26 cellular contexts compared by ENCODE assay signal in the genomic region with DNA sequence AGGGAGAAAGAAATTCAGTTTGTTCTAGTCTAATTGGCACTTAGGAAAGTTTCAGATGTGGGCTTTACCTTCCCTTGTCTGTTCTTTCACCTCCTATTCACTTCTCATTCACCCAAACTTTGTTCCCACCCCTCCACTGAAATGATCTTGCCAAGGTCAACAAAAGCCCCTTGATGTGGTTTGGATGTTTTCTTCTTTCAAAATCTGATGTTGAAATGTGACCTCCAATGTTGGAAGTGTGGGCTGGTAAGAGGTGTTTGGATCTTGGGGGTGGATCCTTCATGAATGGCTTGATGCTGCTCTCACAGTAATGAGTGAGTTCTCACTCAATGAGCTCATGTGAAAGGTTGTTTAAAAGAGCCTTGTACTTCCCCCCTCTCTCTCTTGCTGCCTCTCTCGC.
"Had no signal": no experiment of that assay in that cellular context is flagged by ENCODE, and none has a peak within 500 bp of the region (broad histone marks: within the 10 kb centered on the region; RNA-seq: fewer than 3 reads in every experiment).

No MANE protein-coding gene starts in this region.

- H3K4me1 ChIP-seq: esophagus muscularis mucosa, left lung, lower lobe of right lung, pancreas, prostate gland, sigmoid colon, tibial nerve had no signal

- DNase-seq: activated CD4-positive, alpha-beta T cell treated with anti-CD3 and anti-CD28 coated beads for 48 hours; activated CD4-positive, alpha-beta T cell treated with anti-CD3 and anti-CD28 coated beads, Interleukin-2, amount 50 U/mL, for 48 hours; activated CD8-positive, alpha-beta memory T cell treated with anti-CD3 and anti-CD28 coated beads for 24 hours; activated effector memory CD4-positive, alpha-beta T cell treated with Interleukin-2 at 50 U/mL for 16 hours; activated naive CD4-positive, alpha-beta T cell treated with Interleukin-2 at 50 U/mL for 16 hours; aorta; brain microvascular endothelial cell; central memory CD4-positive, alpha-beta T cell; dermis blood vessel endothelial cell; effector CD4-positive, alpha-beta T cell; gastrocnemius medialis; glutamatergic neuron; left lung; lower lobe of right lung; naive B cell; nephron progenitor cell; pancreas; sigmoid colon; stimulated activated naive CD4-positive, alpha-beta T cell treated with Interleukin-2 at 50 U/mL for 16 hours; T-helper 17 cell; T1000; WERI-Rb-1 had no signal

- H3K27ac Mint-ChIP-seq: activated naive CD8-positive, alpha-beta T cell; nephron progenitor cell; T-helper 17 cell had no signal

- H3K27me3 Mint-ChIP-seq: activated naive CD8-positive, alpha-beta T cell had no signal

- H3K4me3 Mint-ChIP-seq: activated naive CD8-positive, alpha-beta T cell; naive B cell; nephron progenitor cell; T-helper 17 cell had no signal

- H3K27me3 ChIP-seq: brain microvascular endothelial cell, esophagus muscularis mucosa, gastrocnemius medialis, left lung, pancreas, sigmoid colon, tibial nerve had no signal

- H3K4me3 ChIP-seq: esophagus muscularis mucosa, gastrocnemius medialis, left lung, lower lobe of right lung, pancreas, prostate gland, sigmoid colon, tibial nerve had no signal

- H3K4me1 Mint-ChIP-seq: naive B cell, nephron progenitor cell, T-helper 17 cell had no signal

- H3K27ac ChIP-seq: brain microvascular endothelial cell, esophagus muscularis mucosa, gastrocnemius medialis, left lung, lower lobe of right lung, pancreas, prostate gland, sigmoid colon, tibial nerve, WERI-Rb-1 had no signal

- H3K36me3 ChIP-seq: brain microvascular endothelial cell, esophagus muscularis mucosa, gastrocnemius medialis, left lung, lower lobe of right lung, pancreas, prostate gland, sigmoid colon, tibial nerve, WERI-Rb-1 had no signal

- H3K9me3 ChIP-seq: gastrocnemius medialis, pancreas, prostate gland, sigmoid colon had no signal
